In genomic region chr2:191264647-191265079, GRCh38 we compare ENCODE assay signal across 10 cellular contexts. TPM values are rescaled to one million over a fixed set of nuclear protein-coding genes. Genes with fewer than 3 reads are reported as not detected.
DNase-seq lines count a peak whose midpoint lies in the region; ATAC-seq and TF ChIP-seq lines count a peak whose summit lies in the region.
"Had no signal": no experiment of that assay in that cellular context is flagged by ENCODE, and none has a peak within 500 bp of the region (broad histone marks: within the 10 kb centered on the region; RNA-seq: fewer than 3 reads in every experiment).

No MANE protein-coding gene starts in this region.

- intact Hi-C loops in left ventricle myocardium superior (cut with micrococcal nuclease) (no loop called here), stomach (cut with DNase I; ENCODE audit: low total_unique reads) (no loop called here)

- H3K4me3 ChIP-seq in stomach, result no peak overlapping the region
- H3K4me3 ChIP-seq: prostate gland had no signal

- DNase-seq in HK-2 (ENCODE audit: unreplicated experiment), result peak; percentile 21
- peak; percentile 79 for DNase-seq in amniotic stem cell (lab: John Stamatoyannopoulos, UW)
- DNase-seq in left ventricle myocardium superior, result no peak
- no peak for DNase-seq in stomach
- no peak for DNase-seq in HuH-7 (ENCODE audit: low spot score)
- no peak for DNase-seq in NCI-H446 treated with DMSO at 0.1 percent for 48 hours (lab: John Stamatoyannopoulos, UW)
- DNase-seq: activated CD8-positive, alpha-beta memory T cell treated with anti-CD3 and anti-CD28 coated beads, Interleukin-2, amount 50 U/mL, for 48 hours had no signal

- TF ChIP-seq EP300 in stomach (IDR thresholded peaks at IDR 0.05), result no peak

- no peaks in the 10 kb centered on the region for H3K9me3 ChIP-seq in stomach
- H3K9me3 ChIP-seq: prostate gland had no signal

- WGBS in stomach, 5 donors, result 55 to 74% (median 66%) methylated on average over 3 of the region's 3 CpGs

- peak overlapping the region in 3 of 5 donors; percentile 11 to 52 (median 22) for H3K27ac ChIP-seq in stomach

- TF ChIP-seq POLR2A in stomach (IDR thresholded peaks at IDR 0.05), result no peak

- TF ChIP-seq CTCF in stomach (IDR thresholded peaks at IDR 0.05), result no peak

- peak; percentile 14 for ATAC-seq in left ventricle myocardium superior
- no peak for ATAC-seq in HG02759 (IDR thresholded peaks at IDR 0.05; ENCODE audit: unreplicated experiment)
- ATAC-seq in GM21423 (IDR thresholded peaks at IDR 0.05; ENCODE audit: unreplicated experiment), result no peak

- H3K4me1 ChIP-seq in stomach, result peaks cover 6 to 35% (median 22%) of the 10 kb centered on the region in 4 donors

- H3K27me3 ChIP-seq in stomach, result no peaks in the 10 kb centered on the region

- no peaks in the 10 kb centered on the region for H3K36me3 ChIP-seq in stomach
- H3K36me3 ChIP-seq: prostate gland had no signal

RNA-seq across cellular contexts. Expression of gene MYO1B, which starts 19.5 kb away (rescaled TPM):
- total RNA-seq in left ventricle myocardium superior, result 16.0 TPM
- 100 to 1,000 TPM in 1 of 5 donors, 10 to 100 TPM in 3, 1 to 10 TPM in 1; 8.8 to 123 (median 25.5) TPM for total RNA-seq in stomach
- polyA plus RNA-seq in stomach, result 10 to 100 TPM in 1 of 3 donors, 1 to 10 TPM in 2; 6.1 to 11.0 (median 7.5) TPM

Comparison
In these comparisons a context has a peak if more than half of its experiments do, and no peak if none do; other contexts are left out.
1. DNase-seq: peak in HK-2 (single experiment) and amniotic stem cell (single experiment); none in left ventricle myocardium superior (single experiment), stomach (single experiment), HuH-7 (single experiment) and NCI-H446 treated with DMSO at 0.1 percent for 48 hours (single experiment).